In the genomic region with DNA sequence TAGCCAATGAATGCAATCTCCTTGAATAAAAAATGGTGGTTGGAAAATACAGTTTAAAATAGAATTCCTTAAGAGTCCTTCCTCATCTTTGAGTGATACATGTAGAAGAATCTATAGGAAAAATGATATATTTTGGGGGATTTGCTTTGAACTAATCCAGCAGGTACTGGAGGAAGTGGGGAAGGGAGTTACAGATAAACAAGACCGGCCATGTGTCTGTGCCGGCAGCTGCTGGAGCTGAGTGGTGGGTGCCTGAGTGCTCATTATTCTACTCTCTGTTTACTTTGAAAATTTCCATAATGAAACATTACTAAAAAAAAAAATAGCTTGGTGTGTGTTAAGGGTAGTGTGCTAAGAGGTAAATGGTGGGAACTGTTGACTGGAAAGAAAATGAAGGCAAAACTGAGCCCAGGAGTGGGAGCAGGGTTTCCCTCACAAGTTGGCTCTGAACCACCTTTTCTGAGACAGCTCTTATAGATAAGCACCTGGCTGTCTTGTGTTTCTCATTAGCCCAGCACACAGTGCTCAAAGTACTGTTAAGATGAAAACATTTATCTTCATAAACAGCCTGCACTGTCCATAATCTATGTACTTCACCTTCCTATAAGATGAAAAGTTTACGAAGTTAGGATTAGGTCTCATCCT, we compare ENCODE assay signal across 1 cellular context.
TF ChIP-seq lines count a peak whose summit lies in the region.

No MANE protein-coding gene starts in this region.

TF ChIP-seq in K562, 482 proteins besides CTCF, POLR2A, EP300 and RAD21 (continues in another document):
- TF ChIP-seq, protein P1, sequence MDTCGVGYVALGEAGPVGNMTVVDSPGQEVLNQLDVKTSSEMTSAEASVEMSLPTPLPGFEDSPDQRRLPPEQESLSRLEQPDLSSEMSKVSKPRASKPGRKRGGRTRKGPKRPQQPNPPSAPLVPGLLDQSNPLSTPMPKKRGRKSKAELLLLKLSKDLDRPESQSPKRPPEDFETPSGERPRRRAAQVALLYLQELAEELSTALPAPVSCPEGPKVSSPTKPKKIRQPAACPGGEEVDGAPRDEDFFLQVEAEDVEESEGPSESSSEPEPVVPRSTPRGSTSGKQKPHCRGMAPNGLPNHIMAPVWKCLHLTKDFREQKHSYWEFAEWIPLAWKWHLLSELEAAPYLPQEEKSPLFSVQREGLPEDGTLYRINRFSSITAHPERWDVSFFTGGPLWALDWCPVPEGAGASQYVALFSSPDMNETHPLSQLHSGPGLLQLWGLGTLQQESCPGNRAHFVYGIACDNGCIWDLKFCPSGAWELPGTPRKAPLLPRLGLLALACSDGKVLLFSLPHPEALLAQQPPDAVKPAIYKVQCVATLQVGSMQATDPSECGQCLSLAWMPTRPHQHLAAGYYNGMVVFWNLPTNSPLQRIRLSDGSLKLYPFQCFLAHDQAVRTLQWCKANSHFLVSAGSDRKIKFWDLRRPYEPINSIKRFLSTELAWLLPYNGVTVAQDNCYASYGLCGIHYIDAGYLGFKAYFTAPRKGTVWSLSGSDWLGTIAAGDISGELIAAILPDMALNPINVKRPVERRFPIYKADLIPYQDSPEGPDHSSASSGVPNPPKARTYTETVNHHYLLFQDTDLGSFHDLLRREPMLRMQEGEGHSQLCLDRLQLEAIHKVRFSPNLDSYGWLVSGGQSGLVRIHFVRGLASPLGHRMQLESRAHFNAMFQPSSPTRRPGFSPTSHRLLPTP (IDR thresholded peaks at IDR 0.05; ENCODE audit: borderline replicate concordance, extremely low read depth, insufficient read length), result no peak
- peak; percentile 43 for TF ChIP-seq MEIS2 (IDR thresholded peaks at IDR 0.05; ENCODE audit: partially characterized antibody)
- TF ChIP-seq GABPB1 (CRISPR knock-in tag; IDR thresholded peaks at IDR 0.05), result 0 out of 2 replicates have a peak, but pooled peaks have one; percentile 34
- TF ChIP-seq PPARD (CRISPR knock-in tag; IDR thresholded peaks at IDR 0.05), result no peak
- TF ChIP-seq LCOR (CRISPR knock-in tag; IDR thresholded peaks at IDR 0.05), result peak; percentile 29; the same call in 1 of the 2 replicates
- no peak for TF ChIP-seq BDP1 (IDR thresholded peaks at IDR 0.05; ENCODE audit: insufficient read depth, insufficient read length)
- TF ChIP-seq MAZ (CRISPR knock-in tag; conservative IDR thresholded peaks at IDR 0.05 in 1 of 2, IDR thresholded peaks at IDR 0.05 in 1 of 2), result no peak
- TF ChIP-seq RHOXF2B (CRISPR knock-in tag; conservative IDR thresholded peaks at IDR 0.05), result no peak
- peak; percentile 63; the same call in 1 of the 2 replicates for TF ChIP-seq KLF16 (IDR thresholded peaks at IDR 0.05)
- TF ChIP-seq, protein P2, sequence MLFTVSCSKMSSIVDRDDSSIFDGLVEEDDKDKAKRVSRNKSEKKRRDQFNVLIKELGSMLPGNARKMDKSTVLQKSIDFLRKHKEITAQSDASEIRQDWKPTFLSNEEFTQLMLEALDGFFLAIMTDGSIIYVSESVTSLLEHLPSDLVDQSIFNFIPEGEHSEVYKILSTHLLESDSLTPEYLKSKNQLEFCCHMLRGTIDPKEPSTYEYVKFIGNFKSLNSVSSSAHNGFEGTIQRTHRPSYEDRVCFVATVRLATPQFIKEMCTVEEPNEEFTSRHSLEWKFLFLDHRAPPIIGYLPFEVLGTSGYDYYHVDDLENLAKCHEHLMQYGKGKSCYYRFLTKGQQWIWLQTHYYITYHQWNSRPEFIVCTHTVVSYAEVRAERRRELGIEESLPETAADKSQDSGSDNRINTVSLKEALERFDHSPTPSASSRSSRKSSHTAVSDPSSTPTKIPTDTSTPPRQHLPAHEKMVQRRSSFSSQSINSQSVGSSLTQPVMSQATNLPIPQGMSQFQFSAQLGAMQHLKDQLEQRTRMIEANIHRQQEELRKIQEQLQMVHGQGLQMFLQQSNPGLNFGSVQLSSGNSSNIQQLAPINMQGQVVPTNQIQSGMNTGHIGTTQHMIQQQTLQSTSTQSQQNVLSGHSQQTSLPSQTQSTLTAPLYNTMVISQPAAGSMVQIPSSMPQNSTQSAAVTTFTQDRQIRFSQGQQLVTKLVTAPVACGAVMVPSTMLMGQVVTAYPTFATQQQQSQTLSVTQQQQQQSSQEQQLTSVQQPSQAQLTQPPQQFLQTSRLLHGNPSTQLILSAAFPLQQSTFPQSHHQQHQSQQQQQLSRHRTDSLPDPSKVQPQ (CRISPR knock-in tag; IDR thresholded peaks at IDR 0.05; ENCODE audit: borderline replicate concordance), result no peak
- TF ChIP-seq, protein P3, sequence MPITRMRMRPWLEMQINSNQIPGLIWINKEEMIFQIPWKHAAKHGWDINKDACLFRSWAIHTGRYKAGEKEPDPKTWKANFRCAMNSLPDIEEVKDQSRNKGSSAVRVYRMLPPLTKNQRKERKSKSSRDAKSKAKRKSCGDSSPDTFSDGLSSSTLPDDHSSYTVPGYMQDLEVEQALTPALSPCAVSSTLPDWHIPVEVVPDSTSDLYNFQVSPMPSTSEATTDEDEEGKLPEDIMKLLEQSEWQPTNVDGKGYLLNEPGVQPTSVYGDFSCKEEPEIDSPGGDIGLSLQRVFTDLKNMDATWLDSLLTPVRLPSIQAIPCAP (CRISPR knock-in tag; IDR thresholded peaks at IDR 0.05; ENCODE audit: borderline replicate concordance), result no peak
- no peak for TF ChIP-seq STAG1 (CRISPR knock-in tag; IDR thresholded peaks at IDR 0.05; ENCODE audit: borderline replicate concordance)
- TF ChIP-seq, protein P4, sequence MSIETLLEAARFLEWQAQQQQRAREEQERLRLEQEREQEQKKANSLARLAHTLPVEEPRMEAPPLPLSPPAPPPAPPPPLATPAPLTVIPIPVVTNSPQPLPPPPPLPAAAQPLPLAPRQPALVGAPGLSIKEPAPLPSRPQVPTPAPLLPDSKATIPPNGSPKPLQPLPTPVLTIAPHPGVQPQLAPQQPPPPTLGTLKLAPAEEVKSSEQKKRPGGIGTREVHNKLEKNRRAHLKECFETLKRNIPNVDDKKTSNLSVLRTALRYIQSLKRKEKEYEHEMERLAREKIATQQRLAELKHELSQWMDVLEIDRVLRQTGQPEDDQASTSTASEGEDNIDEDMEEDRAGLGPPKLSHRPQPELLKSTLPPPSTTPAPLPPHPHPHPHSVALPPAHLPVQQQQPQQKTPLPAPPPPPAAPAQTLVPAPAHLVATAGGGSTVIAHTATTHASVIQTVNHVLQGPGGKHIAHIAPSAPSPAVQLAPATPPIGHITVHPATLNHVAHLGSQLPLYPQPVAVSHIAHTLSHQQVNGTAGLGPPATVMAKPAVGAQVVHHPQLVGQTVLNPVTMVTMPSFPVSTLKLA (conservative IDR thresholded peaks at IDR 0.05), result peak in 1 of 2 experiments; percentile 50; a peak in 1 of 4 replicates
- peak; percentile 46; the same call in 1 of the 2 replicates for TF ChIP-seq SOX6 (IDR thresholded peaks at IDR 0.05)
- 0 out of 2 replicates have a peak, but pooled peaks have one; percentile 10 for TF ChIP-seq CREM (IDR thresholded peaks at IDR 0.05; ENCODE audit: low read depth)
- peak; percentile 68 for TF ChIP-seq STAT5A (IDR thresholded peaks at IDR 0.05; ENCODE audit: borderline replicate concordance, low read length)
- TF ChIP-seq TAL1 (IDR thresholded peaks at IDR 0.05), result peak; percentile 92
- peak; percentile 51; the same call in 1 of the 2 replicates for TF ChIP-seq POLR2AphosphoS5 (IDR thresholded peaks at IDR 0.05; ENCODE audit: control insufficient read depth, insufficient read depth, low read depth, low read length)
- TF ChIP-seq, protein P5, sequence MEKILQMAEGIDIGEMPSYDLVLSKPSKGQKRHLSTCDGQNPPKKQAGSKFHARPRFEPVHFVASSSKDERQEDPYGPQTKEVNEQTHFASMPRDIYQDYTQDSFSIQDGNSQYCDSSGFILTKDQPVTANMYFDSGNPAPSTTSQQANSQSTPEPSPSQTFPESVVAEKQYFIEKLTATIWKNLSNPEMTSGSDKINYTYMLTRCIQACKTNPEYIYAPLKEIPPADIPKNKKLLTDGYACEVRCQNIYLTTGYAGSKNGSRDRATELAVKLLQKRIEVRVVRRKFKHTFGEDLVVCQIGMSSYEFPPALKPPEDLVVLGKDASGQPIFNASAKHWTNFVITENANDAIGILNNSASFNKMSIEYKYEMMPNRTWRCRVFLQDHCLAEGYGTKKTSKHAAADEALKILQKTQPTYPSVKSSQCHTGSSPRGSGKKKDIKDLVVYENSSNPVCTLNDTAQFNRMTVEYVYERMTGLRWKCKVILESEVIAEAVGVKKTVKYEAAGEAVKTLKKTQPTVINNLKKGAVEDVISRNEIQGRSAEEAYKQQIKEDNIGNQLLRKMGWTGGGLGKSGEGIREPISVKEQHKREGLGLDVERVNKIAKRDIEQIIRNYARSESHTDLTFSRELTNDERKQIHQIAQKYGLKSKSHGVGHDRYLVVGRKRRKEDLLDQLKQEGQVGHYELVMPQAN (IDR thresholded peaks at IDR 0.05; ENCODE audit: borderline replicate concordance), result 0 out of 2 replicates have a peak, but pooled peaks have one; percentile 31
- TF ChIP-seq, protein P6, sequence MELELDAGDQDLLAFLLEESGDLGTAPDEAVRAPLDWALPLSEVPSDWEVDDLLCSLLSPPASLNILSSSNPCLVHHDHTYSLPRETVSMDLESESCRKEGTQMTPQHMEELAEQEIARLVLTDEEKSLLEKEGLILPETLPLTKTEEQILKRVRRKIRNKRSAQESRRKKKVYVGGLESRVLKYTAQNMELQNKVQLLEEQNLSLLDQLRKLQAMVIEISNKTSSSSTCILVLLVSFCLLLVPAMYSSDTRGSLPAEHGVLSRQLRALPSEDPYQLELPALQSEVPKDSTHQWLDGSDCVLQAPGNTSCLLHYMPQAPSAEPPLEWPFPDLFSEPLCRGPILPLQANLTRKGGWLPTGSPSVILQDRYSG (tag; conservative IDR thresholded peaks at IDR 0.05; ENCODE audit: low read depth), result no peak
- TF ChIP-seq POLR2AphosphoS2 (IDR thresholded peaks at IDR 0.05; ENCODE audit: low read length), result no peak
- TF ChIP-seq CTBP1 (IDR thresholded peaks at IDR 0.05; ENCODE audit: borderline replicate concordance), result peak; percentile 17; the same call in 1 of the 2 replicates
- TF ChIP-seq FUS (optimal IDR thresholded peaks at IDR 0.05; ENCODE audit: low read depth, low read length), result no peak
- peak; percentile 87 for TF ChIP-seq GATA2 (CRISPR knock-in tag; IDR thresholded peaks at IDR 0.05)
- TF ChIP-seq TRIM24 (IDR thresholded peaks at IDR 0.05), result peak; percentile 52 to 70; a peak in 3 of 4 replicates
- peak; percentile 69 for TF ChIP-seq SMARCA4 (IDR thresholded peaks at IDR 0.05)
- TF ChIP-seq CCNT2 (IDR thresholded peaks at IDR 0.05; ENCODE audit: borderline replicate concordance, extremely low read depth, insufficient read length, low read depth, low read length), result peak; percentile 56
- TF ChIP-seq FOXK2 (conservative IDR thresholded peaks at IDR 0.05 in 1 of 2, IDR thresholded peaks at IDR 0.05 in 1 of 2; ENCODE audit: low read depth in 2 of 2), result peak; percentile 84 to 86
- TF ChIP-seq, protein P7, sequence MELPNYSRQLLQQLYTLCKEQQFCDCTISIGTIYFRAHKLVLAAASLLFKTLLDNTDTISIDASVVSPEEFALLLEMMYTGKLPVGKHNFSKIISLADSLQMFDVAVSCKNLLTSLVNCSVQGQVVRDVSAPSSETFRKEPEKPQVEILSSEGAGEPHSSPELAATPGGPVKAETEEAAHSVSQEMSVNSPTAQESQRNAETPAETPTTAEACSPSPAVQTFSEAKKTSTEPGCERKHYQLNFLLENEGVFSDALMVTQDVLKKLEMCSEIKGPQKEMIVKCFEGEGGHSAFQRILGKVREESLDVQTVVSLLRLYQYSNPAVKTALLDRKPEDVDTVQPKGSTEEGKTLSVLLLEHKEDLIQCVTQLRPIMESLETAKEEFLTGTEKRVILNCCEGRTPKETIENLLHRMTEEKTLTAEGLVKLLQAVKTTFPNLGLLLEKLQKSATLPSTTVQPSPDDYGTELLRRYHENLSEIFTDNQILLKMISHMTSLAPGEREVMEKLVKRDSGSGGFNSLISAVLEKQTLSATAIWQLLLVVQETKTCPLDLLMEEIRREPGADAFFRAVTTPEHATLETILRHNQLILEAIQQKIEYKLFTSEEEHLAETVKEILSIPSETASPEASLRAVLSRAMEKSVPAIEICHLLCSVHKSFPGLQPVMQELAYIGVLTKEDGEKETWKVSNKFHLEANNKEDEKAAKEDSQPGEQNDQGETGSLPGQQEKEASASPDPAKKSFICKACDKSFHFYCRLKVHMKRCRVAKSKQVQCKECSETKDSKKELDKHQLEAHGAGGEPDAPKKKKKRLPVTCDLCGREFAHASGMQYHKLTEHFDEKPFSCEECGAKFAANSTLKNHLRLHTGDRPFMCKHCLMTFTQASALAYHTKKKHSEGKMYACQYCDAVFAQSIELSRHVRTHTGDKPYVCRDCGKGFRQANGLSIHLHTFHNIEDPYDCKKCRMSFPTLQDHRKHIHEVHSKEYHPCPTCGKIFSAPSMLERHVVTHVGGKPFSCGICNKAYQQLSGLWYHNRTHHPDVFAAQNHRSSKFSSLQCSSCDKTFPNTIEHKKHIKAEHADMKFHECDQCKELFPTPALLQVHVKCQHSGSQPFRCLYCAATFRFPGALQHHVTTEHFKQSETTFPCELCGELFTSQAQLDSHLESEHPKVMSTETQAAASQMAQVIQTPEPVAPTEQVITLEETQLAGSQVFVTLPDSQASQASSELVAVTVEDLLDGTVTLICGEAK (IDR thresholded peaks at IDR 0.05), result peak; percentile 76
- TF ChIP-seq, protein P7 (CRISPR knock-in tag; IDR thresholded peaks at IDR 0.05), result no peak
- TF ChIP-seq SMARCE1 (IDR thresholded peaks at IDR 0.05), result peak; percentile 61
- TF ChIP-seq CBFA2T2 (conservative IDR thresholded peaks at IDR 0.05), result peak; percentile 90
- peak; percentile 63; the same call in 1 of the 2 replicates for TF ChIP-seq FOXM1 (IDR thresholded peaks at IDR 0.05; ENCODE audit: low read depth)
- no peak for TF ChIP-seq FOXM1 (CRISPR knock-in tag; IDR thresholded peaks at IDR 0.05; ENCODE audit: low read depth)
- TF ChIP-seq SMARCC2 (IDR thresholded peaks at IDR 0.05; ENCODE audit: low read depth), result peak; percentile 57; the same call in 1 of the 2 replicates
